In genomic region chr13:97316390-97316789, GRCh38 we compare ENCODE assay signal across 19 cellular contexts.
DNase-seq lines count a peak whose midpoint lies in the region; ATAC-seq lines count a peak whose summit lies in the region.
"Had no signal": no experiment of that assay in that cellular context is flagged by ENCODE, and none has a peak within 500 bp of the region (broad histone marks: within the 10 kb centered on the region; RNA-seq: fewer than 3 reads in every experiment).

No MANE protein-coding gene starts in this region.

- H3K27ac ChIP-seq in rectal smooth muscle tissue (ENCODE audit: low read depth, low read length): peak overlapping the region; percentile 33
- H3K27ac ChIP-seq: BLaER1 treated with 17β-estradiol and CSF1 and Interleukin-3, amounts not matched to agents 10 nM and 100 nM; Peyer's patch had no signal

- ATAC-seq in Right ventricle myocardium superior (ENCODE audit: poor library complexity): peak; percentile 82
- ATAC-seq in left ventricle myocardium superior: peak; percentile 83
- no peak for ATAC-seq in activated CD4-positive, CD25-positive, alpha-beta regulatory T cell treated with anti-CD3 and anti-CD28 coated beads, Interleukin-2, amount 50 U/mL, for 24 hours

- no peaks in the 10 kb centered on the region for H3K36me3 ChIP-seq in rectal smooth muscle tissue (ENCODE audit: control insufficient read depth, insufficient read depth, low read length)
- H3K36me3 ChIP-seq: Peyer's patch had no signal

- peaks cover 35% of the 10 kb centered on the region for H3K4me1 ChIP-seq in rectal smooth muscle tissue (ENCODE audit: control insufficient read depth, insufficient read depth, low read length)

- H3K4me3 ChIP-seq in rectal smooth muscle tissue (ENCODE audit: low read length): no peak overlapping the region
- H3K4me3 ChIP-seq: BLaER1 treated with 17β-estradiol and CSF1 and Interleukin-3, amounts not matched to agents 10 nM and 100 nM; Peyer's patch had no signal

- DNase-seq in Right ventricle myocardium superior (peak; percentile 62), cardiac septum (ENCODE audit: low spot score) (no peak), left ventricle myocardium superior (peak; percentile 57), cerebellum (ENCODE audit: low spot score) (no peak), HUDEP-2 (lab: John Stamatoyannopoulos, UW; ENCODE audit: unreplicated experiment in 76 of 76) (no peak), NK-92 (lab: John Stamatoyannopoulos, UW; ENCODE audit: unreplicated experiment) (no peak)
- DNase-seq: 8988T, HFFc6, Karpas-422, MM.1S, NCI-H1105 treated with DMSO at 0.1 percent for 48 hours, NCI-H187 treated with DMSO at 0.1 percent for 48 hours, NCI-H446 treated with DMSO at 0.1 percent for 48 hours, NCI-H748 treated with DMSO at 0.1 percent for 48 hours, Peyer's patch, SIG-M5 had no signal

- no peaks in the 10 kb centered on the region for H3K27me3 ChIP-seq in rectal smooth muscle tissue (ENCODE audit: control insufficient read depth, insufficient read depth, low read length)
- H3K27me3 ChIP-seq: BLaER1 treated with 17β-estradiol and CSF1 and Interleukin-3, amounts not matched to agents 10 nM and 100 nM; Peyer's patch had no signal

- intact Hi-C loops in Right ventricle myocardium superior (cut with DNase I): no loop called here
- intact Hi-C loops in cardiac septum (cut with DNase I): no loop called here
- intact Hi-C loops in left ventricle myocardium superior (cut with micrococcal nuclease): no loop called here

- H3K9ac ChIP-seq in rectal smooth muscle tissue (ENCODE audit: low read length): no peak overlapping the region
- H3K9ac ChIP-seq: BLaER1 treated with 17β-estradiol and CSF1 and Interleukin-3, amounts not matched to agents 10 nM and 100 nM had no signal

Comparison
In these comparisons a context has a peak if more than half of its experiments do, and no peak if none do; other contexts are left out.
1. DNase-seq: peak in Right ventricle myocardium superior (single experiment) and left ventricle myocardium superior (single experiment); none in cardiac septum (single experiment), cerebellum (single experiment), HUDEP-2 (0 of 76) and NK-92 (single experiment).
2. ATAC-seq: peak in Right ventricle myocardium superior (single experiment) and left ventricle myocardium superior (single experiment); none in activated CD4-positive, CD25-positive, alpha-beta regulatory T cell treated with anti-CD3 and anti-CD28 coated beads, Interleukin-2, amount 50 U/mL, for 24 hours (0 of 2).